In genomic region chr1:118949317-118949716, GRCh38 we compare ENCODE assay signal across 21 cellular contexts. TPM values are rescaled to one million over a fixed set of nuclear protein-coding genes. Genes with fewer than 3 reads are reported as not detected.
DNase-seq lines count a peak whose midpoint lies in the region; ATAC-seq and TF ChIP-seq lines count a peak whose summit lies in the region.
"Had no signal": no experiment of that assay in that cellular context is flagged by ENCODE, and none has a peak within 500 bp of the region (broad histone marks: within the 10 kb centered on the region; RNA-seq: fewer than 3 reads in every experiment).

No MANE protein-coding gene starts in this region.

- H3K9me3 ChIP-seq in gastrocnemius medialis (no peaks in the 10 kb centered on the region), transverse colon (no peaks in the 10 kb centered on the region)
- H3K9me3 ChIP-seq: Peyer's patch had no signal

- H3K27me3 ChIP-seq in gastrocnemius medialis = no peaks in the 10 kb centered on the region
- H3K27me3 ChIP-seq in transverse colon = no peaks in the 10 kb centered on the region
- H3K27me3 ChIP-seq: Peyer's patch had no signal

- peaks cover 0 to 10% of the 10 kb centered on the region in 2 donors for H3K36me3 Mint-ChIP-seq in activated naive CD4-positive, alpha-beta T cell treated with anti-CD3 and anti-CD28 coated beads, Interleukin-2, amount 50 U/mL, for 72 hours
- H3K36me3 Mint-ChIP-seq: activated naive CD8-positive, alpha-beta T cell; CD8-positive, alpha-beta memory T cell; naive B cell; type B pancreatic cell had no signal

- peak; percentile 91 for DNase-seq in GM04503 (ENCODE audit: low read depth)
- DNase-seq in NCI-H226 = peak; percentile 50
- DNase-seq in fibroblast of mammary gland (ENCODE audit: low read depth) = peak; percentile 85
- DNase-seq in gastrocnemius medialis = peak; percentile 83 to 87
- no peak for DNase-seq in transverse colon
- no peak for DNase-seq in SW 1271 (lab: John Stamatoyannopoulos, UW)
- no peak for DNase-seq in activated naive CD4-positive, alpha-beta T cell treated with anti-CD3 and anti-CD28 coated beads, Interleukin-2, amount 50 U/mL, for 72 hours (ENCODE audit: low spot score in 2 of 2)
- DNase-seq: activated CD4-positive, CD25-positive, alpha-beta regulatory T cell; activated CD8-positive, alpha-beta memory T cell treated with anti-CD3 and anti-CD28 coated beads, Interleukin-2, amount 50 U/mL, for 48 hours; CD8-positive, alpha-beta memory T cell; cerebellar nuclear complex; left colon; naive B cell; NCI-H1436; NCI-H510A; stimulated activated CD8-positive, alpha-beta memory T cell treated with anti-CD3 and anti-CD28 coated beads, Interleukin-4, amount 100 ng/mL, for 48 hours had no signal

- TF ChIP-seq EP300 in transverse colon (IDR thresholded peaks at IDR 0.05; ENCODE audit: low read depth) = no peak

- H3K4me1 ChIP-seq in gastrocnemius medialis (peaks cover 92 to 97% of the 10 kb centered on the region in 2 donors), transverse colon (no peaks in the 10 kb centered on the region)
- H3K4me1 ChIP-seq: Peyer's patch had no signal

- ATAC-seq in gastrocnemius medialis (peak; percentile 50 to 72), HG02678 (IDR thresholded peaks at IDR 0.05; ENCODE audit: unreplicated experiment) (no peak)
- no peak for ATAC-seq in activated naive CD4-positive, alpha-beta T cell treated with anti-CD3 and anti-CD28 coated beads, Interleukin-2, amount 50 U/mL, for 72 hours
- ATAC-seq: left colon had no signal

- H3K36me3 ChIP-seq in gastrocnemius medialis (no peaks in the 10 kb centered on the region), transverse colon (no peaks in the 10 kb centered on the region)
- H3K36me3 ChIP-seq: Peyer's patch had no signal

- peak in 1 of 2 donors; percentile 31 for TF ChIP-seq POLR2A in gastrocnemius medialis (IDR thresholded peaks at IDR 0.05)
- TF ChIP-seq POLR2A in transverse colon (IDR thresholded peaks at IDR 0.05) = no peak

- intact Hi-C loops in gastrocnemius medialis (cut with DNase I; ENCODE audit: low total_unique reads) = loop anchor here (1.0 kb wide), 1 partner anchor 11 kb away; no protein-coding TSS in a partner anchor
- intact Hi-C loops in transverse colon (cut with DNase I; ENCODE audit: low total_unique reads) = no loop called here

- peaks cover 0 to 12% of the 10 kb centered on the region in 2 donors for H3K9me3 Mint-ChIP-seq in activated naive CD4-positive, alpha-beta T cell treated with anti-CD3 and anti-CD28 coated beads, Interleukin-2, amount 50 U/mL, for 72 hours
- H3K9me3 Mint-ChIP-seq: type B pancreatic cell had no signal

- no peak overlapping the region for H3K27ac Mint-ChIP-seq in activated naive CD4-positive, alpha-beta T cell treated with anti-CD3 and anti-CD28 coated beads, Interleukin-2, amount 50 U/mL, for 72 hours
- H3K27ac Mint-ChIP-seq: activated naive CD8-positive, alpha-beta T cell; CD8-positive, alpha-beta memory T cell; IgD-negative memory B cell; naive B cell; type B pancreatic cell had no signal

- H3K4me3 ChIP-seq in fibroblast of mammary gland (ENCODE audit: control insufficient read depth, low read depth, low read length) (no peak overlapping the region), gastrocnemius medialis (no peak overlapping the region), transverse colon (no peak overlapping the region)
- H3K4me3 ChIP-seq: Peyer's patch had no signal

- in situ Hi-C loops in gastrocnemius medialis (cut with MboI; ENCODE audit: low sequenced_read_pairs in 4 of 4) = no loop called here
- in situ Hi-C loops in transverse colon (cut with MboI; ENCODE audit: low pct_ligation_motif_present in 1 of 4, low pct_unique_long_range_greater_than_20kb in 1 of 4, low sequenced_read_pairs in 3 of 4) = no loop called here

- TF ChIP-seq CTCF in fibroblast of mammary gland (conservative IDR thresholded peaks at IDR 0.05; ENCODE audit: control insufficient read depth, insufficient read depth, low read depth, low read length) = no peak
- TF ChIP-seq CTCF in gastrocnemius medialis (IDR thresholded peaks at IDR 0.05 in 4 of 5, conservative IDR thresholded peaks at IDR 0.05 in 1 of 5) = no peak
- no peak for TF ChIP-seq CTCF in transverse colon (IDR thresholded peaks at IDR 0.05)

- 62 to 84% methylated on average over 2 of the region's 2 CpGs for WGBS in transverse colon (ENCODE audit: low coverage in 1 of 2), 2 donors

- peak overlapping the region; percentile 83 to 93 (median 88) for H3K27ac ChIP-seq in gastrocnemius medialis
- H3K27ac ChIP-seq in transverse colon = no peak overlapping the region

RNA-seq across cellular contexts. Expression of gene TBX15, which starts 38.8 kb away (rescaled TPM):
- total RNA-seq in gastrocnemius medialis = 100 to 1,000 TPM in 3 of 4 donors, 10 to 100 TPM in 1; 91.4 to 275 (median 245) TPM
- total RNA-seq in transverse colon = under 1 TPM in 2 of 4 donors, not detected in 2; 0.14 to 0.32 TPM
- total RNA-seq in activated naive CD4-positive, alpha-beta T cell treated with anti-CD3 and anti-CD28 coated beads, Interleukin-2, amount 50 U/mL, for 72 hours = not detected
- total RNA-seq: CD8-positive, alpha-beta memory T cell; left colon had no signal

Comparison
In these comparisons a context has a peak if more than half of its experiments do, and no peak if none do; other contexts are left out.
1. DNase-seq: peak in GM04503 (single experiment), NCI-H226 (single experiment), fibroblast of mammary gland (single experiment) and gastrocnemius medialis (2 of 2); none in transverse colon (single experiment), SW 1271 (0 of 2) and activated naive CD4-positive, alpha-beta T cell treated with anti-CD3 and anti-CD28 coated beads, Interleukin-2, amount 50 U/mL, for 72 hours (0 of 2).
2. ATAC-seq: peak in gastrocnemius medialis (2 of 2); none in activated naive CD4-positive, alpha-beta T cell treated with anti-CD3 and anti-CD28 coated beads, Interleukin-2, amount 50 U/mL, for 72 hours (0 of 2) and HG02678 (single experiment).
3. H3K27ac ChIP-seq: peak in gastrocnemius medialis (4 of 4); none in transverse colon (0 of 4).
4. RNA of gene TBX15, which starts 38.8 kb away (total RNA-seq): 91.4 to 275 TPM in gastrocnemius medialis; 0.14 to 0.32 TPM in transverse colon and not detected in activated naive CD4-positive, alpha-beta T cell treated with anti-CD3 and anti-CD28 coated beads, Interleukin-2, amount 50 U/mL, for 72 hours; every median in the first group is over 10 times any median in the second.